In the genomic region with DNA sequence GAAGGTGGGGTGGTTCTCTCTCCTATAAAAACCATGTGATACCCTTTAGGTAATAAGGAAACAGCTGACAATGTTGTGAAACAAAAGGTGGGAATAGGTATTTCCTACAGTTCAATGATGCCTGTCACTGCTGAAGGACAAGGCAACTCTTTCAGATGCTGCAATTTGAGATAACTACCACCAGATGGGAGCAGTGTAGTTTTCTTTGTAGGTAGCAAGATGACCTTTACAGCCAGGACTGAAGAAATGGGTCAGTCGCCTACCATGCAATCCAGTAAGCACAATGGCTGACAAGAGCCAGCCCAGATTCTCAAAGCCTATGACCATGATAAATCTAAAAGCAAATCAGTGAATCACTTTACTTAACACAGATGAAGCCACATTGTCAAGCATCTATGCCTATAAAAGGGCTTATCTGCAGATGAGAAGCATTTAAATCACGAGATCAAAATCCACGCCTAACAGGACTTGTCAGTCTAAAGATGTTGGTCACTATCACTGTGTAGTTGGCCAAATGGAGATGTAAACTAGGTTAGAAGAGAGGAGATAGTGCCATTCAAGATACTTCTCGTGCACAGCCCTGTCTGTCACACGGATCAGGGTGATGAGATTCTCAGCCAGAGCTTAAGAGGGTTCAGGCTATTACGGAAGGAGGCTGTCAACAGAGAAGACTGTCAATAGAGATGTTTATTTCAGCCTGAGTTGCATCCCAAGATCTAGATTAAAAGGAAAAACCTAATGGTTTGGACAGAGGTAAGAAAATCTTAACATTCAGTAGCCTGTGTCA, we compare ENCODE assay signal across 8 cellular contexts.
DNase-seq lines count a peak whose midpoint lies in the region; ATAC-seq and TF ChIP-seq lines count a peak whose summit lies in the region.

No MANE protein-coding gene starts in this region.

- H3K36me3 ChIP-seq in suprapubic skin: no peaks in the 10 kb centered on the region

- ATAC-seq in HG02571 (IDR thresholded peaks at IDR 0.05; ENCODE audit: unreplicated experiment): peak; percentile 66
- ATAC-seq in HG03039 (IDR thresholded peaks at IDR 0.05; ENCODE audit: unreplicated experiment): no peak

- DNase-seq in NCI-H2196 (lab: John Stamatoyannopoulos, UW; ENCODE audit: unreplicated experiment) (peak; percentile 3), NCI-H2196 treated with DMSO at 0.1 percent for 48 hours (lab: John Stamatoyannopoulos, UW; ENCODE audit: unreplicated experiment) (no peak), NCI-H526 treated with DMSO at 0.1 percent for 48 hours (lab: John Stamatoyannopoulos, UW) (peak; percentile 38), astrocyte of the cerebellum (ENCODE audit: low read depth) (no peak), immature natural killer cell (peak; percentile 27 to 42 (median 31)), suprapubic skin (ENCODE audit: low spot score in 2 of 2) (no peak)

- in situ Hi-C loops in astrocyte of the cerebellum (cut with HindIII; ENCODE audit: low sequenced_read_pairs): no loop called here

- H3K4me1 Mint-ChIP-seq in immature natural killer cell: peaks cover 71 to 86% of the 10 kb centered on the region in 2 donors

- no peaks in the 10 kb centered on the region for H3K9me3 Mint-ChIP-seq in immature natural killer cell

- TF ChIP-seq CTCF in astrocyte of the cerebellum (IDR thresholded peaks at IDR 0.05; ENCODE audit: low read depth, low read length, missing control alignments) (peak; percentile 60), suprapubic skin (IDR thresholded peaks at IDR 0.05) (peak; percentile 22 to 48)

- peak overlapping the region in 3 of 6 donors; percentile 43 to 77 (median 67) for H3K27ac Mint-ChIP-seq in immature natural killer cell

- no peak overlapping the region for H3K27ac ChIP-seq in suprapubic skin

- no peak overlapping the region for H3K4me3 Mint-ChIP-seq in immature natural killer cell

- no peaks in the 10 kb centered on the region for H3K27me3 ChIP-seq in suprapubic skin

- H3K4me3 ChIP-seq in astrocyte of the cerebellum (ENCODE audit: low read depth, low read length) (no peak overlapping the region), suprapubic skin (no peak overlapping the region)

- TF ChIP-seq EP300 in suprapubic skin (IDR thresholded peaks at IDR 0.05): no peak

- no peaks in the 10 kb centered on the region for H3K27me3 Mint-ChIP-seq in immature natural killer cell (ENCODE audit: low read depth in 3 of 3)

- peaks cover 0 to 5% (median 0%) of the 10 kb centered on the region in 3 donors for H3K36me3 Mint-ChIP-seq in immature natural killer cell

- H3K4me1 ChIP-seq in suprapubic skin: peaks cover 17% of the 10 kb centered on the region

- H3K9me3 ChIP-seq in suprapubic skin: no peaks in the 10 kb centered on the region

- TF ChIP-seq POLR2A in suprapubic skin (IDR thresholded peaks at IDR 0.05): no peak

- whole genome bisulfite sequencing in suprapubic skin: 70% methylated on average over 6 of the region's 6 CpGs

Comparison
In these comparisons a context has a peak if more than half of its experiments do, and no peak if none do; other contexts are left out.
1. DNase-seq: peak in NCI-H2196 (single experiment), NCI-H526 treated with DMSO at 0.1 percent for 48 hours (single experiment) and immature natural killer cell (3 of 3); none in NCI-H2196 treated with DMSO at 0.1 percent for 48 hours (single experiment), astrocyte of the cerebellum (single experiment) and suprapubic skin (0 of 2).